In the genomic region with DNA sequence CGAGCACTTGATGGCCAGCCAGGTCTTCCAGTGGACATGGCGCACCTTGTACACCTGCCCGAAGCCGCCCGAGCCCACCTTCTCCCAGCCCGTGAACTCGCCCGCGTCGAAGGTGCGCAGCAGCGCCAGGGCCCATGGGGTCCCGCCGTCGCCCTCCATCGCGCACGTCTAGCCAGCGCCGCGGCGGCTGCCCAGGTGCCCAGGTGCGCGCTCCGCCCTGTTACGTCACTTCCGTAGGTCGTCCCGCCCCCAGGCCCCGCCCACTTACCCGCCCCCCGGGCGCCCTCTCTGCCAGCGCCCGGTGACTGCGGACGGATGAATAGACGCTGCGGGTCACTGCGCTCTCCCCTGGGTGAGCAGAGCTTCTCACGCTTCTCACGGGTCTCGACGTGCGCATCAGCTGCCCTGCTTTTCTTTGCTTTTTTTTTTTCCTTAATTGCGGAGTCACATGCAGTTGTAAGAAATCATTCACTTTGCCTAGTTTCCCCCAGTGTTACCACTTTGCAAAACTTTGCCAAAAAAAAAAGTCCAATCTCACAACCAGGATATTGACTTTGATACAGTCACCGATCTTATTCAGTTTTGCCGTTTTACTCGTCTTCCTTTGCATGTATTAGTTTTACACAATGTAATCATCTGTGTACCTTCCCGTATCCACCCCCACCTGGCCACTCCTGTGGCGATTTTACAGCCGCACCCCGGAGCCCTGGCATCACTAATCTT, we compare ENCODE assay signal across 9 cellular contexts. TPM values are rescaled to one million over a fixed set of nuclear protein-coding genes. Genes with fewer than 3 reads are reported as not detected.
A peak's percentile ranks its signal among the peaks of the same experiment; 100 is the strongest.
DNase-seq lines count a peak whose midpoint lies in the region; ATAC-seq and TF ChIP-seq lines count a peak whose summit lies in the region.
"Had no signal": no experiment of that assay in that cellular context is flagged by ENCODE, and none has a peak within 500 bp of the region (broad histone marks: within the 10 kb centered on the region; RNA-seq: fewer than 3 reads in every experiment).

A gene (minus strand): TSS at position 170 of the 723 bp plus-strand sequence. CDS start 11 bp downstream, at position 159.

- H3K4me1 Mint-ChIP-seq in progenitor cell of endocrine pancreas (ENCODE audit: low read depth): peaks cover 68% of the 10 kb centered on the region

- ATAC-seq in GM21529 (IDR thresholded peaks at IDR 0.05; ENCODE audit: unreplicated experiment) (peak; percentile 52), foreskin keratinocyte (peak; percentile 57), HG02973 (IDR thresholded peaks at IDR 0.05; ENCODE audit: unreplicated experiment) (no peak)

- H3K9me3 ChIP-seq in A673 (ENCODE audit: low read depth, low read length, poor library complexity, severe bottlenecking): no peaks in the 10 kb centered on the region

- CTCF ChIA-PET in A673 (lab: Charles Lee): no interaction called here

- DNase-seq in A673 (ENCODE audit: low spot score) (peak; percentile 77), NCI-H510A treated with DMSO at 0.1 percent for 48 hours (lab: John Stamatoyannopoulos, UW) (peak; percentile 82), activated T-cell treated with anti-CD3 and anti-CD28 coated beads for 48 hours (ENCODE audit: low read depth) (peak; percentile 65), foreskin keratinocyte (peak; percentile 64 to 82), progenitor cell of endocrine pancreas (ENCODE audit: low spot score, unreplicated experiment) (peak; percentile 84), NOMO-1 treated with dmso at 0.1 percent for 144 hours (lab: John Stamatoyannopoulos, UW; ENCODE audit: unreplicated experiment) (no peak)

- no peaks in the 10 kb centered on the region for H3K36me3 Mint-ChIP-seq in progenitor cell of endocrine pancreas (ENCODE audit: insufficient read depth)

- H3K27me3 ChIP-seq in A673 (replicated peaks; ENCODE audit: insufficient read depth, low read depth, low read length, poor library complexity) (peaks cover 3% of the 10 kb centered on the region), foreskin keratinocyte (no peaks in the 10 kb centered on the region)

- TSS peak; percentile 81 for BruUV-seq in A673 (replicated peaks; lab: Mats Ljungman, UMichigan)

- H3K4me1 ChIP-seq in A673 (ENCODE audit: insufficient read depth, low read length, poor library complexity, severe bottlenecking) (peaks cover 36% of the 10 kb centered on the region), foreskin keratinocyte (peaks cover 17% of the 10 kb centered on the region)

- peak within 1 kb of the TSS; percentile 93 for H3K4me3 Mint-ChIP-seq in progenitor cell of endocrine pancreas (ENCODE audit: low read depth)

- TF ChIP-seq CTCF in A673 (conservative IDR thresholded peaks at IDR 0.05; ENCODE audit: low read depth, low read length): no peak
- TF ChIP-seq CTCF in foreskin keratinocyte (conservative IDR thresholded peaks at IDR 0.05): no peak
- no peak for TF ChIP-seq CTCF in progenitor cell of endocrine pancreas (IDR thresholded peaks at IDR 0.05; ENCODE audit: unreplicated experiment)

- H3K4me3 ChIP-seq in A673 (ENCODE audit: low read depth, low read length, poor library complexity, severe bottlenecking): peak within 1 kb of the TSS; percentile 70

- POLR2A ChIA-PET in A673 (lab: Charles Lee; ENCODE audit: low non-redundant PET): no interaction called here

- peak within 1 kb of the TSS; percentile 97 for H3K27ac Mint-ChIP-seq in progenitor cell of endocrine pancreas

- H3K27me3 Mint-ChIP-seq in progenitor cell of endocrine pancreas: peaks cover 33% of the 10 kb centered on the region

- intact Hi-C loops in A673 (cut with micrococcal nuclease; ENCODE audit: unreplicated experiment): no loop called here

- H3K27ac ChIP-seq in A673 (ENCODE audit: low read depth, low read length, poor library complexity, severe bottlenecking): peak within 1 kb of the TSS; percentile 90
- peak within 1 kb of the TSS; percentile 99 for H3K27ac ChIP-seq in foreskin keratinocyte

- no peaks in the 10 kb centered on the region for H3K36me3 ChIP-seq in A673 (ENCODE audit: insufficient read depth, low read length, poor library complexity, severe bottlenecking)

- no peaks in the 10 kb centered on the region for H3K9me3 Mint-ChIP-seq in progenitor cell of endocrine pancreas (ENCODE audit: low read depth)

RNA-seq across cellular contexts. Expression of the gene that starts here (rescaled TPM):
- total RNA-seq in A673 (2021) (16.0 and 17.0 TPM in 2 replicates), foreskin keratinocyte (33.2 and 40.9 TPM in 2 replicates), progenitor cell of endocrine pancreas (28.9 and 30.1 TPM in 2 replicates)
- 18.9 and 23.8 TPM in 2 replicates for polyA plus RNA-seq in foreskin keratinocyte
- total RNA-seq: myocyte had no signal
